Comparison of ENCODE assay signal across 16 cellular contexts in the genomic region with DNA sequence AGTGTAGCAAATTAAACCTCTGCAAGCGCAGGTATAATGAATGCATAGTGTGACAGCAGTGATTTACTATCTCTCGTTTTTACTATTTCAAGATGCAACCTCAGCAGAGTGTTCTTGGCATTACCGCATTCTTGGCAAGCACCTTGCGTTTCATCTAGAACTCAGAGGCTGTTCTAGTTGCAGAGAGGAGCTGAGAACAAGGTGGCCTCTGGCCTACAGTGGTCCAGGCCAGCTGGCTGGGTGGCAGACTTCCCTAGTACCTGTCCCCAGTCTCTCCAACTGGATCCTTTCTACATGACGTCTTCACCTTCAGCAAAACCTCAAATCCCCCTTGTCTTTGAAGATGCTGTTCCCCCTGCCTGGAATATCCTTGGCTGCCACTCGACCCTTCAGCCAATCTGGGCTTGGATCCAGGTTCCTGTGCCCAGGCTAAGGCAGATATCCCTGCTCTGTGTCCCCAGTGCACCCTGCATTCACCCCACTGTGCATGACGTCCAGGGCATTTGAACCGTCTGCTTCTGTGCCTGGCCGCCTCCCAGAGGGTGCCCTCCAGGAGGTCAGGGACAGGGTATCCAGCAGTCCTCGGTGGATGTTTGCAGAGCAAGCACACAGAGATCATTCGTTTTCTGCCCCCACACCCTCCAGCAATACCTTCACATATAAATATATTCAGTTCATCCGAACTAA.
DNase-seq lines count a peak whose midpoint lies in the region; ATAC-seq and TF ChIP-seq lines count a peak whose summit lies in the region.
"Had no signal": no experiment of that assay in that cellular context is flagged by ENCODE, and none has a peak within 500 bp of the region (broad histone marks: within the 10 kb centered on the region; RNA-seq: fewer than 3 reads in every experiment).

No MANE protein-coding gene starts in this region.

- H3K9me3 Mint-ChIP-seq in type B pancreatic cell = peaks cover 6% of the 10 kb centered on the region
- H3K9me3 Mint-ChIP-seq: activated naive CD8-positive, alpha-beta T cell treated with anti-CD3 and anti-CD28 coated beads, Interleukin-2, amount 10 ng/mL, durations not matched to agents 7 days and 5 days; activated T-cell treated with anti-CD3 and anti-CD28 coated beads, Interleukin-2, amount 50 U/mL, for 24 hours had no signal

- no peaks in the 10 kb centered on the region for H3K36me3 Mint-ChIP-seq in type B pancreatic cell
- H3K36me3 Mint-ChIP-seq: activated naive CD8-positive, alpha-beta T cell treated with anti-CD3 and anti-CD28 coated beads, Interleukin-2, amount 10 ng/mL, durations not matched to agents 7 days and 5 days had no signal

- H3K27ac Mint-ChIP-seq in type B pancreatic cell = peak overlapping the region; percentile 94
- H3K27ac Mint-ChIP-seq: activated naive CD8-positive, alpha-beta T cell treated with anti-CD3 and anti-CD28 coated beads, Interleukin-2, amount 10 ng/mL, durations not matched to agents 7 days and 5 days; activated T-cell treated with anti-CD3 and anti-CD28 coated beads, Interleukin-2, amount 50 U/mL, for 24 hours had no signal

- H3K4me3 Mint-ChIP-seq in type B pancreatic cell = no peak overlapping the region
- H3K4me3 Mint-ChIP-seq: activated naive CD8-positive, alpha-beta T cell treated with anti-CD3 and anti-CD28 coated beads, Interleukin-2, amount 10 ng/mL, durations not matched to agents 7 days and 5 days; activated T-cell treated with anti-CD3 and anti-CD28 coated beads, Interleukin-2, amount 50 U/mL, for 24 hours had no signal

- intact Hi-C loops in Right ventricle myocardium superior (cut with DNase I) = loop anchor here (5.0 to 10.0 kb wide), 2 partner anchors 97 to 205 kb away; no protein-coding TSS in a partner anchor

- peaks cover 22% of the 10 kb centered on the region for H3K4me1 Mint-ChIP-seq in type B pancreatic cell (ENCODE audit: unreplicated experiment)
- H3K4me1 Mint-ChIP-seq: activated naive CD8-positive, alpha-beta T cell treated with anti-CD3 and anti-CD28 coated beads, Interleukin-2, amount 10 ng/mL, durations not matched to agents 7 days and 5 days had no signal

- ATAC-seq in Right ventricle myocardium superior (ENCODE audit: poor library complexity) = peak; percentile 82
- ATAC-seq in GM18861 (IDR thresholded peaks at IDR 0.05; ENCODE audit: unreplicated experiment) = no peak
- no peak for ATAC-seq in GM21381 (IDR thresholded peaks at IDR 0.05; ENCODE audit: unreplicated experiment)

- CTCF ChIA-PET in RWPE1 (lab: Yijun Ruan, JAX) = interaction anchor here (1.1 kb wide), 1 partner anchor 98 kb away, joined by 4 read pairs; no protein-coding TSS in a partner anchor

- peak overlapping the region; percentile 87 for H3K27ac ChIP-seq in RWPE1
- H3K27ac ChIP-seq: BLaER1 had no signal

- peaks cover 4% of the 10 kb centered on the region for H3K27me3 Mint-ChIP-seq in type B pancreatic cell
- H3K27me3 Mint-ChIP-seq: activated T-cell treated with anti-CD3 and anti-CD28 coated beads, Interleukin-2, amount 50 U/mL, for 24 hours had no signal

- DNase-seq in RWPE1 (ENCODE audit: low spot score) = no peak
- peak; percentile 79 for DNase-seq in Right ventricle myocardium superior
- peak; percentile 9 for DNase-seq in midbrain (lab: John Stamatoyannopoulos, UW)
- DNase-seq in type B pancreatic cell (ENCODE audit: extremely low spot score, unreplicated experiment) = no peak
- no peak for DNase-seq in NCI-H2029 treated with DMSO at 0.1 percent for 48 hours (lab: John Stamatoyannopoulos, UW)
- DNase-seq: activated CD4-positive, alpha-beta T cell treated with anti-CD3 and anti-CD28 coated beads, Interleukin-2, amount 50 U/mL, for 48 hours; activated naive CD8-positive, alpha-beta T cell treated with anti-CD3 and anti-CD28 coated beads, Interleukin-2, amount 10 ng/mL, durations not matched to agents 7 days and 5 days; activated T-cell treated with anti-CD3 and anti-CD28 coated beads, Interleukin-2, amount 50 U/mL, for 24 hours; GOT3; NCI-H1092; NCI-H82; stimulated activated CD4-positive, alpha-beta T cell treated with anti-CD3 and anti-CD28 coated beads, Interleukin-4, amount 100 ng/mL, for 4 hours; stimulated activated CD8-positive, alpha-beta memory T cell treated with anti-CD3 and anti-CD28 coated beads, Interleukin-4, amount 100 ng/mL, for 48 hours had no signal

- POLR2A ChIA-PET in RWPE1 (lab: Yijun Ruan, JAX; ENCODE audit: low non-redundant PET) = no interaction called here

- no peak for TF ChIP-seq CTCF in RWPE1 (conservative IDR thresholded peaks at IDR 0.05; ENCODE audit: low read depth)
- TF ChIP-seq CTCF in type B pancreatic cell (conservative IDR thresholded peaks at IDR 0.05) = no peak

Comparison
In these comparisons a context has a peak if more than half of its experiments do, and no peak if none do; other contexts are left out.
1. DNase-seq: peak in Right ventricle myocardium superior (single experiment) and midbrain (single experiment); none in RWPE1 (single experiment), type B pancreatic cell (single experiment) and NCI-H2029 treated with DMSO at 0.1 percent for 48 hours (single experiment).